ENCODE assay signal across 18 cellular contexts in the genomic region with DNA sequence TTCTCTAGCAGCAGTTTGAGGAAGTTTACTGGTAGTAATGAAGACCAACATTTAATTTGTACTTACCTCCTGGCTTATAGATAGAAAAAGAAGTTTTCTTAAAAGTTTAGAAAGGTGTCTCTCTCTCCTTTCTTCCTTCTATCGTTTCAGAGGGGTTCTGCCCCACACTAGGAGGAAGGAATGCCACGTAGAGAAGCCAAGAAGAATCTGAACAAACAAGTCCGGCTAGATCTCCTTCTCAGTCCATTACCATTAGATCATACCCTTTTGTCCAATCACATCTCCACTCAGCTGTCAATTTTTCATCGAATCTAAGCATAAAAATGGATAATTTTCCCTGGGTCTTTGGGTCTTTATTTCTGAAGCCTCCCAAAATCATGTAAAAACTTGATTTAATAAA.
DNase-seq lines count a peak whose midpoint lies in the region; TF ChIP-seq lines count a peak whose summit lies in the region.
"Had no signal": no experiment of that assay in that cellular context is flagged by ENCODE, and none has a peak within 500 bp of the region (broad histone marks: within the 10 kb centered on the region; RNA-seq: fewer than 3 reads in every experiment).

No MANE protein-coding gene starts in this region.

- no peak overlapping the region for H3K27ac ChIP-seq in mesendoderm (ENCODE audit: low read depth, low read length)
- peak overlapping the region; percentile 22 for H3K27ac ChIP-seq in smooth muscle cell (ENCODE audit: low read depth)
- H3K27ac ChIP-seq: 22Rv1, A549, BLaER1 had no signal

- no peaks in the 10 kb centered on the region for H3F3A ChIP-seq in smooth muscle cell (ENCODE audit: low read depth)

- no peak overlapping the region for H2BK120ac ChIP-seq in mesendoderm (ENCODE audit: low read depth, low read length)

- TF ChIP-seq CTCF in smooth muscle cell (IDR thresholded peaks at IDR 0.05; ENCODE audit: borderline replicate concordance, insufficient read depth, poor library complexity, severe bottlenecking): no peak

- H3K27me3 ChIP-seq in mesendoderm (ENCODE audit: insufficient read depth, low read length, poor library complexity) (no peaks in the 10 kb centered on the region), smooth muscle cell (ENCODE audit: low read depth) (no peaks in the 10 kb centered on the region)
- H3K27me3 ChIP-seq: BLaER1 had no signal

- no peak overlapping the region for H3K9ac ChIP-seq in mesendoderm (ENCODE audit: low read length)
- H3K9ac ChIP-seq in smooth muscle cell (ENCODE audit: low read depth): no peak overlapping the region
- H3K9ac ChIP-seq: BLaER1 had no signal

- H3K79me2 ChIP-seq in mesendoderm (ENCODE audit: control insufficient read depth, insufficient read depth, low read length): no peaks in the 10 kb centered on the region
- no peaks in the 10 kb centered on the region for H3K79me2 ChIP-seq in smooth muscle cell (ENCODE audit: low read depth)

- H2AFZ ChIP-seq in smooth muscle cell (ENCODE audit: low read depth): no peak overlapping the region

- H3K23ac ChIP-seq in mesendoderm (ENCODE audit: low read length): no peak overlapping the region

- H3K56ac ChIP-seq in mesendoderm (ENCODE audit: low read length): no peak overlapping the region

- H2BK15ac ChIP-seq in mesendoderm (replicated peaks; ENCODE audit: low read depth): no peak overlapping the region

- no peak overlapping the region for H3K27ac Mint-ChIP-seq in activated naive CD8-positive, alpha-beta T cell treated with anti-CD3 and anti-CD28 coated beads for 36 hours
- H3K27ac Mint-ChIP-seq: CD14-positive monocyte; CD4-positive, alpha-beta memory T cell; HFFc6; IgD-negative memory B cell had no signal

- H3K36me3 ChIP-seq in mesendoderm (ENCODE audit: control insufficient read depth, insufficient read depth, low read length) (no peaks in the 10 kb centered on the region), smooth muscle cell (ENCODE audit: low read depth) (no peaks in the 10 kb centered on the region)
- H3K36me3 ChIP-seq: BLaER1 had no signal

- H3K4me1 ChIP-seq in mesendoderm (ENCODE audit: control insufficient read depth, low read depth, low read length) (no peaks in the 10 kb centered on the region), smooth muscle cell (ENCODE audit: low read depth) (no peaks in the 10 kb centered on the region)
- H3K4me1 ChIP-seq: A549, BLaER1 had no signal

- H4K20me1 ChIP-seq in smooth muscle cell (ENCODE audit: low read depth): no peaks in the 10 kb centered on the region
- H4K20me1 ChIP-seq: BLaER1 had no signal

- peak; percentile 16 for DNase-seq in DMS53 (lab: John Stamatoyannopoulos, UW)
- DNase-seq in DMS53 treated with DMSO at 0.1 percent for 48 hours (lab: John Stamatoyannopoulos, UW; ENCODE audit: unreplicated experiment): no peak
- DNase-seq in mesendoderm: peak; percentile 27
- no peak for DNase-seq in smooth muscle cell (lab: John Stamatoyannopoulos, UW; ENCODE audit: unreplicated experiment)
- DNase-seq in COLO668 (lab: John Stamatoyannopoulos, UW; ENCODE audit: unreplicated experiment): no peak
- no peak for DNase-seq in AG20443 (ENCODE audit: low spot score)
- no peak for DNase-seq in activated naive CD8-positive, alpha-beta T cell treated with anti-CD3 and anti-CD28 coated beads for 36 hours
- DNase-seq: Calu3; CD4-positive, alpha-beta memory T cell; GOT3; H7; HFFc6; KG1 had no signal

- no peaks in the 10 kb centered on the region for H3K9me3 ChIP-seq in smooth muscle cell (replicated peaks; ENCODE audit: low read depth)
- H3K9me3 ChIP-seq: A549, BLaER1 had no signal

- H3K4me2 ChIP-seq in mesendoderm (ENCODE audit: low read length) (no peak overlapping the region), smooth muscle cell (no peak overlapping the region)
- H3K4me2 ChIP-seq: A549, BLaER1 had no signal

- H3K4me1 Mint-ChIP-seq in activated naive CD8-positive, alpha-beta T cell treated with anti-CD3 and anti-CD28 coated beads for 36 hours: no peaks in the 10 kb centered on the region
- H3K4me1 Mint-ChIP-seq: CD14-positive monocyte; CD4-positive, alpha-beta memory T cell; IgD-negative memory B cell had no signal

- no peak overlapping the region for H3K4ac ChIP-seq in mesendoderm (ENCODE audit: low read depth, low read length)

- no peak overlapping the region for H3K4me3 ChIP-seq in mesendoderm (ENCODE audit: low read length)
- H3K4me3 ChIP-seq in smooth muscle cell: no peak overlapping the region
- H3K4me3 ChIP-seq: A549, BLaER1 had no signal

- H3K79me1 ChIP-seq in mesendoderm (ENCODE audit: low read length): no peaks in the 10 kb centered on the region

- H4K8ac ChIP-seq in mesendoderm (ENCODE audit: low read depth, low read length): no peak overlapping the region

- WGBS in mesendoderm (ENCODE audit: extremely low coverage, insufficient coverage, low lambda C conversion rate): no CpG with 5 or more reads among the region's 4 CpGs
- WGBS in smooth muscle cell (ENCODE audit: low lambda C conversion rate): 73% methylated on average over 4 of the region's 4 CpGs

- H3K9me3 Mint-ChIP-seq in activated naive CD8-positive, alpha-beta T cell treated with anti-CD3 and anti-CD28 coated beads for 36 hours: peaks cover 1% of the 10 kb centered on the region

- H2BK5ac ChIP-seq in mesendoderm (ENCODE audit: low read length): no peak overlapping the region

- H4K5ac ChIP-seq in mesendoderm (ENCODE audit: low read length): no peak overlapping the region

- H3K36me3 Mint-ChIP-seq in activated naive CD8-positive, alpha-beta T cell treated with anti-CD3 and anti-CD28 coated beads for 36 hours: no peaks in the 10 kb centered on the region
- H3K36me3 Mint-ChIP-seq: CD14-positive monocyte; CD4-positive, alpha-beta memory T cell; IgD-negative memory B cell had no signal

- no peak overlapping the region for H3K18ac ChIP-seq in mesendoderm (ENCODE audit: low read length)

- H3K4me3 Mint-ChIP-seq in activated naive CD8-positive, alpha-beta T cell treated with anti-CD3 and anti-CD28 coated beads for 36 hours: no peak overlapping the region
- H3K4me3 Mint-ChIP-seq: CD14-positive monocyte; CD4-positive, alpha-beta memory T cell; HFFc6; IgD-negative memory B cell had no signal

- no peak overlapping the region for H2AK5ac ChIP-seq in mesendoderm (ENCODE audit: low read length)

- H3K27me3 Mint-ChIP-seq in activated naive CD8-positive, alpha-beta T cell treated with anti-CD3 and anti-CD28 coated beads for 36 hours: no peaks in the 10 kb centered on the region
- H3K27me3 Mint-ChIP-seq: CD4-positive, alpha-beta memory T cell; IgD-negative memory B cell had no signal

Comparison
In these comparisons a context has a peak if more than half of its experiments do, and no peak if none do; other contexts are left out.
1. DNase-seq: peak in DMS53 (single experiment) and mesendoderm (single experiment); none in DMS53 treated with DMSO at 0.1 percent for 48 hours (single experiment), smooth muscle cell (single experiment), COLO668 (single experiment), AG20443 (single experiment) and activated naive CD8-positive, alpha-beta T cell treated with anti-CD3 and anti-CD28 coated beads for 36 hours (single experiment).